In genomic region chr11:127000991-127001390, GRCh38 we compare ENCODE assay signal across 11 cellular contexts. TPM values are rescaled to one million over a fixed set of nuclear protein-coding genes. Genes with fewer than 3 reads are reported as not detected.
DNase-seq lines count a peak whose midpoint lies in the region; ATAC-seq and TF ChIP-seq lines count a peak whose summit lies in the region.
"Had no signal": no experiment of that assay in that cellular context is flagged by ENCODE, and none has a peak within 500 bp of the region (broad histone marks: within the 10 kb centered on the region; RNA-seq: fewer than 3 reads in every experiment).

No MANE protein-coding gene starts in this region.

- H3K27me3 ChIP-seq in esophagus squamous epithelium (peaks cover 6 to 100% (median 9%) of the 10 kb centered on the region in 4 donors), osteoblast (ENCODE audit: insufficient read depth, low read length) (no peaks in the 10 kb centered on the region)

- TF ChIP-seq CTCF in esophagus squamous epithelium (IDR thresholded peaks at IDR 0.05) (no peak), osteoblast (IDR thresholded peaks at IDR 0.05; ENCODE audit: extremely low read depth, low read depth, low read length) (no peak)

- H4K20me1 ChIP-seq in osteoblast (ENCODE audit: insufficient read depth, low read length) = no peaks in the 10 kb centered on the region

- DNase-seq in EH (ENCODE audit: low read depth) = peak; percentile 54
- peak; percentile 39 for DNase-seq in NCI-H345 (lab: John Stamatoyannopoulos, UW)
- DNase-seq in esophagus squamous epithelium (lab: John Stamatoyannopoulos, UW) = no peak
- peak; percentile 71 for DNase-seq in osteoblast (ENCODE audit: insufficient read length, low spot score, missing footprints)
- no peak for DNase-seq in epidermal melanocyte (ENCODE audit: insufficient read length, low spot score)
- no peak for DNase-seq in SKM-1 (lab: John Stamatoyannopoulos, UW; ENCODE audit: unreplicated experiment)
- DNase-seq: upper lobe of right lung had no signal

- H3K4me2 ChIP-seq in osteoblast (ENCODE audit: insufficient read depth, low read length) = peak overlapping the region; percentile 87

- peak overlapping the region; percentile 78 for H2AFZ ChIP-seq in osteoblast (ENCODE audit: low read length)

- TF ChIP-seq POLR2A in esophagus squamous epithelium (IDR thresholded peaks at IDR 0.05) = no peak

- no peak for ATAC-seq in HG02798 (IDR thresholded peaks at IDR 0.05; ENCODE audit: poor library complexity, unreplicated experiment)
- no peak for ATAC-seq in GM19467 (IDR thresholded peaks at IDR 0.05; ENCODE audit: unreplicated experiment)

- peaks cover 11 to 23% (median 14%) of the 10 kb centered on the region in 3 donors for H3K4me1 ChIP-seq in esophagus squamous epithelium
- H3K4me1 ChIP-seq in osteoblast (ENCODE audit: insufficient read depth, low read length) = peaks cover 36% of the 10 kb centered on the region

- H3K79me2 ChIP-seq in osteoblast (ENCODE audit: insufficient read depth, low read length) = peaks cover 47% of the 10 kb centered on the region

- 9 to 23% methylated on average over 6 of the region's 6 CpGs for WGBS in esophagus squamous epithelium, 2 donors

- H3K36me3 ChIP-seq in esophagus squamous epithelium = no peaks in the 10 kb centered on the region
- no peaks in the 10 kb centered on the region for H3K36me3 ChIP-seq in osteoblast (ENCODE audit: insufficient read depth, low read length)
- H3K36me3 ChIP-seq: upper lobe of right lung had no signal

- H3K4me3 ChIP-seq in esophagus squamous epithelium = peak overlapping the region in 3 of 4 donors; percentile 35 to 56 (median 36)
- H3K4me3 ChIP-seq in osteoblast (ENCODE audit: insufficient read depth, low read length) = peak overlapping the region; percentile 79

- H3K27ac ChIP-seq in esophagus squamous epithelium = no peak overlapping the region
- peak overlapping the region; percentile 72 for H3K27ac ChIP-seq in osteoblast (ENCODE audit: low read depth, low read length)
- H3K27ac ChIP-seq: epithelial cell of prostate, HL-60, upper lobe of right lung had no signal

- intact Hi-C loops in esophagus squamous epithelium (cut with DNase I) = no loop called here

- no peaks in the 10 kb centered on the region for H3K9me3 ChIP-seq in esophagus squamous epithelium
- no peaks in the 10 kb centered on the region for H3K9me3 ChIP-seq in osteoblast (ENCODE audit: low read depth, low read length)
- H3K9me3 ChIP-seq: upper lobe of right lung had no signal

RNA-seq across cellular contexts. Expression of gene KIRREL3, which starts 0.4 kb away (rescaled TPM):
- total RNA-seq in esophagus squamous epithelium (under 1 TPM in 1 of 4 donors, not detected in 3; 0.19 TPM), osteoblast (3.6 and 4.4 TPM in 2 replicates)
- total RNA-seq: upper lobe of right lung had no signal

Comparison
In these comparisons a context has a peak if more than half of its experiments do, and no peak if none do; other contexts are left out.
1. DNase-seq: peak in EH (single experiment), NCI-H345 (single experiment) and osteoblast (single experiment); none in esophagus squamous epithelium (single experiment), epidermal melanocyte (single experiment) and SKM-1 (single experiment).